In the genomic region with DNA sequence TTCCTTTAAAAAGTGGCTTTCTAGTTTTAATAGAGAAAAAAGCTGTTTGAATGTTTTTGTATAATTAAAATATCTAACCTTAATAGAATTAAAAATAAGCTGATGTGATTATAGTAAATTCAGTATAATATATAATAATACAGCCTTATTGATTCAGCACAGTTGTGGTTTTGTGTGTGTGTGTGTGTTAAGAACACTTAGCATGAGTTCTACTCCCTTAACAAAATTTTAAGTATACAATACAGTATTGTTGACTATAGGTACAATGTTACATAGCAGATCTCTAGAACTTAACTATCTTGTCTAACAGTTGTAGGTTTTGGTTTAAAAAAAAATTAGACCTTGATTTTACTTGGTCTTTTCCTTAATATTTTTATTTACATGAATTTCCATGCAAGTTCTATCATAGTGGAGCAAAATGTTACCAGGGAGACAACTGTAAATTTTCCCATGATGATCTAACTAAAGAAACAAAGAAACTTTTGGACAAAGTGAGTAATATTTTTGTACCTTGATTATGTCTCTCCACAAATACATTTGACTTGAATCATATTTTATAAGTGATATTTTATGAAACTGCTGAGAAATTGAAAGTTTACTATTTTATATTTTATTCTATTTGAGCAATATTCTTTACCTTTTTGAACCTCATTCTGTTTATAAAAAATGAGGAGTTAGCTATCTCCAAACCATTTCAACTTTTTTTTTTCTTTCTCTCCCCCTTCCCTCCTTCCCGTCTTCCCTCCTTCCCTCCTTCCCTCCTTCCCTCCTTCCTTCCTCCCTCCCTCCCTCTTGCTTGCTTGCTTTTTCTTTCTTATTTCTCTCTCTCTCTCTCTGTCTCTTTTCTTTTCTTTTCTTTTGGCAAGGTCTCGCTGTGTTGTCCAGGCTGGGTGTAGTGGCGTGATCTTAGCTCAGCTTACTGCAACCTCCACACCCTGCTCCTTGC, we compare ENCODE assay signal across 24 cellular contexts. TPM values are rescaled to one million over a fixed set of nuclear protein-coding genes. Genes with fewer than 3 reads are reported as not detected.
DNase-seq lines count a peak whose midpoint lies in the region; ATAC-seq, FAIRE-seq and TF ChIP-seq lines count a peak whose summit lies in the region.
"Had no signal": no experiment of that assay in that cellular context is flagged by ENCODE, and none has a peak within 500 bp of the region (broad histone marks: within the 10 kb centered on the region; RNA-seq: fewer than 3 reads in every experiment).

No MANE protein-coding gene starts in this region.

- no peak overlapping the region for H3K14ac ChIP-seq in IMR-90 (replicated peaks; ENCODE audit: low read depth, low read length)

- no peaks in the 10 kb centered on the region for H4K20me1 ChIP-seq in IMR-90 (ENCODE audit: insufficient read depth, low read length)

- TF ChIP-seq RAD21 in IMR-90 (IDR thresholded peaks at IDR 0.05; ENCODE audit: low read length): no peak

- TF ChIP-seq POLR2A in IMR-90 (IDR thresholded peaks at IDR 0.05; ENCODE audit: low read depth, low read length): no peak
- no peak for TF ChIP-seq POLR2A in body of pancreas (IDR thresholded peaks at IDR 0.05)

- peaks cover 4% of the 10 kb centered on the region; the same call in 1 of the 2 replicates for H3K36me3 ChIP-seq in IMR-90 (ENCODE audit: control insufficient read depth, insufficient read depth, low read length)
- H3K36me3 ChIP-seq in body of pancreas (replicated peaks in 1 of 2; ENCODE audit: insufficient read depth in 1 of 2, low read depth in 2 of 2): peaks cover 0 to 3% of the 10 kb centered on the region in 2 donors
- H3K36me3 ChIP-seq in pancreas: no peaks in the 10 kb centered on the region
- H3K36me3 ChIP-seq: SJSA1 had no signal

- no peak overlapping the region for H4K8ac ChIP-seq in IMR-90 (ENCODE audit: low read depth in 2 of 2, low read length in 2 of 2)

- ATAC-seq in IMR-90 (ENCODE audit: low read depth) (no peak), body of pancreas (peak; percentile 88), foreskin keratinocyte (no peak), pancreas (peak; percentile 79 to 88 (median 82)), GM19463 (IDR thresholded peaks at IDR 0.05; ENCODE audit: unreplicated experiment) (no peak), Right ventricle myocardium inferior (no peak)
- ATAC-seq: heart left ventricle, left lung, natural killer cell had no signal

- peak; percentile 39 for FAIRE-seq in pancreas (lab: Jason Lieb, UNC)

- H3K4me2 ChIP-seq in IMR-90 (ENCODE audit: low read depth, low read length): no peak overlapping the region

- H3K9me1 ChIP-seq in IMR-90 (ENCODE audit: insufficient read depth, low read length): peaks cover 5% of the 10 kb centered on the region; the same call in 1 of the 2 replicates

- CTCF ChIA-PET in IMR-90 (lab: Yijun Ruan, JAX): no interaction called here
- CTCF ChIA-PET in RWPE1 (lab: Yijun Ruan, JAX): interaction anchor here (0.7 kb wide), 1 partner anchor 392 kb away, joined by 5 read pairs; no protein-coding TSS in a partner anchor

- peak; percentile 54 for DNase-seq in IMR-90
- no peak for DNase-seq in body of pancreas
- DNase-seq in foreskin keratinocyte: peak in 1 of 2 donors; percentile 40
- DNase-seq in pancreas: no peak
- DNase-seq in Right ventricle myocardium inferior (ENCODE audit: missing footprints): no peak
- DNase-seq in RWPE1 (ENCODE audit: low spot score): no peak
- no peak for DNase-seq in effector CD8-positive, alpha-beta T cell (lab: John Stamatoyannopoulos, UW)
- DNase-seq: activated CD4-positive, alpha-beta T cell treated with anti-CD3 and anti-CD28 coated beads for 4 hours; activated CD8-positive, alpha-beta memory T cell treated with anti-CD3 and anti-CD28 coated beads for 24 hours; activated T-cell treated with anti-CD3 and anti-CD28 coated beads, Interleukin-2, amount 50 U/mL, for 1 hour; CD4-positive, alpha-beta memory T cell; dorsolateral prefrontal cortex; heart left ventricle; KG1; left lung; natural killer cell; NCI-H146; NCI-H524 treated with DMSO at 0.1 percent for 48 hours; right cardiac atrium; stimulated activated CD8-positive, alpha-beta memory T cell treated with anti-CD3 and anti-CD28 coated beads, Interleukin-4, amount 100 ng/mL, for 48 hours; stomach; transverse colon had no signal

- in situ Hi-C loops in IMR-90 (cut with MboI; ENCODE audit: low sequenced_read_pairs): no loop called here

- no peak overlapping the region for H3K18ac ChIP-seq in IMR-90 (ENCODE audit: low read depth, low read length)

- H2BK15ac ChIP-seq in IMR-90 (ENCODE audit: low read depth, low read length): no peak overlapping the region

- dilution Hi-C loops in IMR-90 (cut with HindIII; ENCODE audit: low sequenced_read_pairs, unreplicated experiment): no loop called here

- no peaks in the 10 kb centered on the region for H3K79me1 ChIP-seq in IMR-90 (ENCODE audit: low read depth in 1 of 2, low read length in 2 of 2)

- H2BK5ac ChIP-seq in IMR-90 (ENCODE audit: low read depth, low read length, poor library complexity, severe bottlenecking): no peak overlapping the region

- BruUV-seq in IMR-90 (replicated peaks; lab: Mats Ljungman, UMichigan): no TSS peak

- H3K4ac ChIP-seq in IMR-90 (ENCODE audit: low read depth, low read length): no peak overlapping the region

- TF ChIP-seq CTCF in IMR-90 (conservative IDR thresholded peaks at IDR 0.05; ENCODE audit: low read depth, low read length) (no peak), body of pancreas (IDR thresholded peaks at IDR 0.05) (no peak), foreskin keratinocyte (conservative IDR thresholded peaks at IDR 0.05) (no peak), pancreas (IDR thresholded peaks at IDR 0.05) (no peak), RWPE1 (conservative IDR thresholded peaks at IDR 0.05; ENCODE audit: low read depth) (no peak)

- H2BK20ac ChIP-seq in IMR-90 (ENCODE audit: low read depth, low read length): no peak overlapping the region

- POLR2A ChIA-PET in IMR-90 (lab: Charles Lee; ENCODE audit: unreplicated experiment): interaction anchor here (0.5 kb wide), 1 partner anchor 47 kb away, joined by 3 read pairs; no protein-coding TSS in a partner anchor
- POLR2A ChIA-PET in RWPE1 (lab: Yijun Ruan, JAX; ENCODE audit: low non-redundant PET): no interaction called here

- no peak overlapping the region for H2AFZ ChIP-seq in IMR-90 (replicated peaks; ENCODE audit: low read length, poor library complexity)

- no peak overlapping the region for H4K5ac ChIP-seq in IMR-90 (ENCODE audit: low read depth, low read length)

- H3K56ac ChIP-seq in IMR-90 (ENCODE audit: extremely low read depth, insufficient read depth, low read length): no peak overlapping the region

- H3K4me1 ChIP-seq in IMR-90 (ENCODE audit: control insufficient read depth, insufficient read depth, low read length) (0 out of 2 replicates have a peak, but pooled peaks cover 2% of the 10 kb centered on the region), body of pancreas (peaks cover 36% of the 10 kb centered on the region), foreskin keratinocyte (no peaks in the 10 kb centered on the region), pancreas (peaks cover 10 to 21% (median 16%) of the 10 kb centered on the region in 3 donors)
- H3K4me1 ChIP-seq: heart left ventricle, left lung, SJSA1, transverse colon had no signal

- no peak overlapping the region for H2AK5ac ChIP-seq in IMR-90 (ENCODE audit: low read depth, low read length)

- no peak overlapping the region for H4K91ac ChIP-seq in IMR-90 (ENCODE audit: insufficient read depth, low read depth, low read length)

- intact Hi-C loops in IMR-90 (cut with micrococcal nuclease) (no loop called here), body of pancreas (cut with DNase I) (no loop called here), pancreas (cut with DNase I) (no loop called here), Right ventricle myocardium inferior (cut with DNase I) (no loop called here)

- WGBS in IMR-90 (ENCODE audit: extremely low coverage in 2 of 2, insufficient read length in 1 of 2), 2 experiments: 20% methylated on average over 1 of the region's 3 CpGs; no CpG with 5 or more reads in 1 of the 2 experiments
- WGBS in body of pancreas, 2 donors: 80 to 84% methylated on average over 3 of the region's 3 CpGs
- 82 to 92% methylated on average over 3 of the region's 3 CpGs for WGBS in pancreas, 2 donors

- H3K4me3 ChIP-seq in IMR-90 (ENCODE audit: insufficient read depth, low read depth, low read length): no peak overlapping the region
- no peak overlapping the region for H3K4me3 ChIP-seq in body of pancreas
- no peak overlapping the region for H3K4me3 ChIP-seq in pancreas
- H3K4me3 ChIP-seq: dorsolateral prefrontal cortex, heart left ventricle, left lung, SJSA1, stomach, transverse colon had no signal

- no peak overlapping the region for H2AK9ac ChIP-seq in IMR-90 (replicated peaks; ENCODE audit: low read depth, low read length, poor library complexity)

- H3K27ac ChIP-seq in IMR-90 (ENCODE audit: insufficient read depth, low read length) (no peak overlapping the region), body of pancreas (peak overlapping the region in 2 of 4 donors; percentile 76 to 81), foreskin keratinocyte (peak overlapping the region; percentile 15), pancreas (peak overlapping the region in 2 of 4 donors; percentile 18 to 48), RWPE1 (no peak overlapping the region)
- H3K27ac ChIP-seq: dorsolateral prefrontal cortex, heart left ventricle, left lung, SJSA1, stomach, transverse colon had no signal

- H3K27me3 ChIP-seq in IMR-90 (ENCODE audit: control insufficient read depth, insufficient read depth, low read length) (no peaks in the 10 kb centered on the region), body of pancreas (no peaks in the 10 kb centered on the region), foreskin keratinocyte (no peaks in the 10 kb centered on the region), pancreas (no peaks in the 10 kb centered on the region)
- H3K27me3 ChIP-seq: dorsolateral prefrontal cortex, heart left ventricle, left lung, SJSA1, stomach, transverse colon had no signal

- H2BK120ac ChIP-seq in IMR-90 (ENCODE audit: low read depth, low read length): no peak overlapping the region

- no peak overlapping the region for H3K9ac ChIP-seq in IMR-90 (ENCODE audit: low read depth, low read length)

- no peaks in the 10 kb centered on the region for H3K9me3 ChIP-seq in IMR-90 (ENCODE audit: control insufficient read depth, insufficient read depth, low read length)
- H3K9me3 ChIP-seq in body of pancreas: no peaks in the 10 kb centered on the region
- no peaks in the 10 kb centered on the region for H3K9me3 ChIP-seq in pancreas
- H3K9me3 ChIP-seq: heart left ventricle, left lung, SJSA1, stomach, transverse colon had no signal

- no peak overlapping the region for H3K23ac ChIP-seq in IMR-90 (ENCODE audit: low read depth, low read length)

TF ChIP-seq in IMR-90, 13 proteins besides CTCF, POLR2A, EP300 and RAD21 (continues in another document):
- no peak for TF ChIP-seq MAZ (IDR thresholded peaks at IDR 0.05; ENCODE audit: borderline replicate concordance, low read depth, low read length)

RNA-seq across cellular contexts. Expression of a gene that starts 46.3 kb away (rescaled TPM):
- 2.0 and 2.2 TPM in 2 replicates for total RNA-seq in IMR-90 (2012; rRNA removed)
- polyA plus RNA-seq in IMR-90 (2012; rRNA removed): 0.55 and 0.60 TPM in 2 replicates
- polyA plus RNA-seq in IMR-90 (2012; cell fraction: cytosol; rRNA removed): 0.14 and 0.18 TPM in 2 replicates
- 0.29 and 1.2 TPM in 2 replicates for polyA plus RNA-seq in IMR-90 (2012; cell fraction: nucleus; rRNA removed; ENCODE audit: low replicate concordance)
- 1 to 10 TPM; 4.0 to 7.0 TPM for total RNA-seq in body of pancreas
- total RNA-seq in foreskin keratinocyte: 1.8 and 2.4 TPM in 2 replicates
- polyA plus RNA-seq in foreskin keratinocyte: 0.45 and 0.59 TPM in 2 replicates
- 1 to 10 TPM; 5.4 to 9.3 (median 6.3) TPM for total RNA-seq in pancreas
- polyA plus RNA-seq in pancreas: 1 to 10 TPM; 2.0 to 2.4 TPM
- total RNA-seq in Right ventricle myocardium inferior: 16.1 TPM

Comparison
In these comparisons a context has a peak if more than half of its experiments do, and no peak if none do; other contexts are left out.
1. ATAC-seq: peak in body of pancreas (single experiment) and pancreas (4 of 4); none in IMR-90 (single experiment), foreskin keratinocyte (single experiment), GM19463 (single experiment) and Right ventricle myocardium inferior (single experiment).